In the genomic region with DNA sequence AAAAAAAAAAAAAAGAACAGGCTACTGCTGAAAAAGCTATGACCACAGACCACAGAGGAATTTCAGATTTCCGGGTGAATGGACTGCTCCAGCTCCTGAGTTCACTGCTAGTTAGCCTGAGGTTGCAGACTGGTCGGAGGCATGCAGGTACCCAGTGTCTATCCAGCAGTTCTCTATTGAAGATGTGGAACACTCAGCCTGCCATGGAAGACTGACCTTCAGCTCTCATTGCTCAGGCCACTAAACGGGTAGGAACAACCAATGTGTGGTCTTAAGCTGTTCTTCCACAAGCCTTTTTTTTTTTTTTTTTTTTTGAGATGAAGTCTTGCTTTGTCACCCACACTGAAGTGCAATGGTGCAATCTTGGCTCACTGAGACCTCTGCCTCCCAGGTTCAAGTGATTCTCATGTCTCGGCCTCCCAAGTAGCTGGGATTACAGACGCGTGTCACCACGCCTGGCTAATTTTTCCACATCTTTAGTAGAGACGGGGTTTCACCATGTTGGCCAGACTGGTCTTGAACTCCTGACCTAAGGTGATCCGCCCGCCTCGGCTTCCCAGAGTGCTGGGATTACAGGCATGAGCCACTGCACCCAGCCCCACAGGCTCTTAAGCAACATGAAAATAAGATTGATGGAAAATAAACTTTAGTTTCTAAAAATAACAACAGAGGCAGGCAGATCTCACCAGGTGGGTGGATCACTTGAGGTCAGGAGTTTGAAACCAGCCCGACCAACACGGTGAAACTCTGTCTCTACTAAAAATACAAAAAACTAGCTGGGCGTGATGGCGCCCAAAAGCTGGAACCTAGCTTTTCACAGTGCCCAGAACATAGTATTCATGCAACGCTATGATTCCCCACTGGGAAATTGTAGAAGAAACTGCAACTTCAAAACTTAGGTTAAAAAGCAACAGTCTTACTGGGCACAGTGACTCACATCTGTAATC, we compare ENCODE assay signal across 15 cellular contexts. TPM values are rescaled to one million over a fixed set of nuclear protein-coding genes. Genes with fewer than 3 reads are reported as not detected.
DNase-seq lines count a peak whose midpoint lies in the region; ATAC-seq and TF ChIP-seq lines count a peak whose summit lies in the region.
"Had no signal": no experiment of that assay in that cellular context is flagged by ENCODE, and none has a peak within 500 bp of the region (broad histone marks: within the 10 kb centered on the region; RNA-seq: fewer than 3 reads in every experiment).

No MANE protein-coding gene starts in this region.

- ATAC-seq in GM18498 (IDR thresholded peaks at IDR 0.05; ENCODE audit: unreplicated experiment) (peak; percentile 47), HG03442 (IDR thresholded peaks at IDR 0.05; ENCODE audit: unreplicated experiment) (peak; percentile 40), T-helper 17 cell (no peak)
- ATAC-seq: left lobe of liver had no signal

- no peaks in the 10 kb centered on the region for H3K79me2 ChIP-seq in smooth muscle cell (ENCODE audit: low read depth)
- H3K79me2 ChIP-seq: parathyroid adenoma had no signal

- no peak overlapping the region for H3K4me2 ChIP-seq in smooth muscle cell

- no peaks in the 10 kb centered on the region for H3K4me1 Mint-ChIP-seq in T-helper 17 cell

- no peak overlapping the region for H3K4me3 Mint-ChIP-seq in T-helper 17 cell
- H3K4me3 Mint-ChIP-seq: activated CD4-positive, alpha-beta memory T cell treated with anti-CD3 and anti-CD28 coated beads, Interleukin-2, amount 10 ng/mL, durations not matched to agents 7 days and 5 days had no signal

- no peaks in the 10 kb centered on the region for H4K20me1 ChIP-seq in smooth muscle cell (ENCODE audit: low read depth)

- no peaks in the 10 kb centered on the region for H3F3A ChIP-seq in smooth muscle cell (ENCODE audit: low read depth)

- 77% methylated on average over 16 of the region's 16 CpGs for WGBS in smooth muscle cell (ENCODE audit: low lambda C conversion rate)

- H3K36me3 ChIP-seq in smooth muscle cell (ENCODE audit: low read depth), result no peaks in the 10 kb centered on the region

- no peak for TF ChIP-seq CTCF in smooth muscle cell (IDR thresholded peaks at IDR 0.05; ENCODE audit: borderline replicate concordance, insufficient read depth, poor library complexity, severe bottlenecking)

- no peak overlapping the region for H3K27ac ChIP-seq in smooth muscle cell (ENCODE audit: low read depth)
- H3K27ac ChIP-seq: epithelial cell of prostate, parathyroid adenoma had no signal

- peaks cover 4% of the 10 kb centered on the region for H3K27me3 ChIP-seq in smooth muscle cell (ENCODE audit: low read depth)

- peaks cover 44% of the 10 kb centered on the region for H3K27me3 Mint-ChIP-seq in T-helper 17 cell

- peak overlapping the region; percentile 9 for H3K27ac Mint-ChIP-seq in T-helper 17 cell
- H3K27ac Mint-ChIP-seq: activated CD4-positive, alpha-beta memory T cell treated with anti-CD3 and anti-CD28 coated beads, Interleukin-2, amount 10 ng/mL, durations not matched to agents 7 days and 5 days had no signal

- no peak overlapping the region for H2AFZ ChIP-seq in smooth muscle cell (ENCODE audit: low read depth)
- H2AFZ ChIP-seq: parathyroid adenoma had no signal

- no peaks in the 10 kb centered on the region for H3K4me1 ChIP-seq in smooth muscle cell (ENCODE audit: low read depth)
- H3K4me1 ChIP-seq: parathyroid adenoma had no signal

- H3K9me3 ChIP-seq in T-helper 17 cell (ENCODE audit: control insufficient read depth, low read length, poor library complexity, severe bottlenecking) (no peaks in the 10 kb centered on the region), smooth muscle cell (replicated peaks; ENCODE audit: low read depth) (no peaks in the 10 kb centered on the region)

- peaks cover 3% of the 10 kb centered on the region for H3K36me3 Mint-ChIP-seq in T-helper 17 cell (ENCODE audit: low read depth)

- DNase-seq in T-helper 17 cell (no peak), myocyte (ENCODE audit: low read depth) (peak; percentile 30), smooth muscle cell (lab: John Stamatoyannopoulos, UW; ENCODE audit: unreplicated experiment) (no peak), Ammon's horn (ENCODE audit: low spot score) (no peak)
- DNase-seq in NK-92 treated with Interleukin-12 subunit alpha and Interleukin-12 subunit beta, amount 100 ng/mL, for 24 hours (lab: John Stamatoyannopoulos, UW), result no peak
- no peak for DNase-seq in stimulated activated CD4-positive, alpha-beta T cell treated with anti-CD3 and anti-CD28 coated beads, Interleukin-1b, Interleukin-23, amount 100 ng/mL, for 48 hours
- DNase-seq: activated CD4-positive, alpha-beta memory T cell treated with anti-CD3 and anti-CD28 coated beads, Interleukin-2, amount 10 ng/mL, durations not matched to agents 7 days and 5 days; amniotic stem cell; NCI-H1436 treated with DMSO at 0.1 percent for 48 hours; SHP77 treated with DMSO at 0.1 percent for 48 hours had no signal

- H3K9ac ChIP-seq in smooth muscle cell (ENCODE audit: low read depth), result no peak overlapping the region
- H3K9ac ChIP-seq: parathyroid adenoma had no signal

- no peak overlapping the region for H3K4me3 ChIP-seq in smooth muscle cell

RNA-seq across cellular contexts. Expression of a gene that starts 20.0 kb away (rescaled TPM):
- total RNA-seq in T-helper 17 cell (1,000 to 10,000 TPM; 1,005 to 1,022 TPM), myocyte (802 and 836 TPM in 2 replicates), smooth muscle cell (856 and 2,459 TPM in 2 replicates)
- polyA plus RNA-seq in myocyte (2012), result 749 TPM
- polyA plus RNA-seq in smooth muscle cell, result 330 and 360 TPM in 2 replicates

RNA-seq across cellular contexts. Expression of a gene that starts 51.8 kb away (rescaled TPM):
- total RNA-seq in T-helper 17 cell (under 1 TPM; 0.44 to 0.50 TPM), myocyte (0.16 TPM in 1 of 2 replicates, not detected in the other), smooth muscle cell (not detected in 2 replicates)
- polyA plus RNA-seq in myocyte (2012), result 0.11 TPM
- polyA plus RNA-seq in smooth muscle cell, result 0.21 TPM in 1 of 2 replicates, not detected in the other
- total RNA-seq: activated CD4-positive, alpha-beta memory T cell treated with anti-CD3 and anti-CD28 coated beads, Interleukin-2, amount 10 ng/mL, durations not matched to agents 7 days and 5 days; left lobe of liver had no signal

RNA-seq across cellular contexts. Expression of a gene that starts 58.6 kb away (rescaled TPM):
- not detected for total RNA-seq in T-helper 17 cell
- total RNA-seq in myocyte, result not detected in 2 replicates
- polyA plus RNA-seq in myocyte (2012), result not detected
- total RNA-seq in smooth muscle cell, result not detected in 2 replicates
- polyA plus RNA-seq in smooth muscle cell, result 0.10 TPM in 1 of 2 replicates, not detected in the other
- total RNA-seq: activated CD4-positive, alpha-beta memory T cell treated with anti-CD3 and anti-CD28 coated beads, Interleukin-2, amount 10 ng/mL, durations not matched to agents 7 days and 5 days; left lobe of liver had no signal
